In the genomic region with DNA sequence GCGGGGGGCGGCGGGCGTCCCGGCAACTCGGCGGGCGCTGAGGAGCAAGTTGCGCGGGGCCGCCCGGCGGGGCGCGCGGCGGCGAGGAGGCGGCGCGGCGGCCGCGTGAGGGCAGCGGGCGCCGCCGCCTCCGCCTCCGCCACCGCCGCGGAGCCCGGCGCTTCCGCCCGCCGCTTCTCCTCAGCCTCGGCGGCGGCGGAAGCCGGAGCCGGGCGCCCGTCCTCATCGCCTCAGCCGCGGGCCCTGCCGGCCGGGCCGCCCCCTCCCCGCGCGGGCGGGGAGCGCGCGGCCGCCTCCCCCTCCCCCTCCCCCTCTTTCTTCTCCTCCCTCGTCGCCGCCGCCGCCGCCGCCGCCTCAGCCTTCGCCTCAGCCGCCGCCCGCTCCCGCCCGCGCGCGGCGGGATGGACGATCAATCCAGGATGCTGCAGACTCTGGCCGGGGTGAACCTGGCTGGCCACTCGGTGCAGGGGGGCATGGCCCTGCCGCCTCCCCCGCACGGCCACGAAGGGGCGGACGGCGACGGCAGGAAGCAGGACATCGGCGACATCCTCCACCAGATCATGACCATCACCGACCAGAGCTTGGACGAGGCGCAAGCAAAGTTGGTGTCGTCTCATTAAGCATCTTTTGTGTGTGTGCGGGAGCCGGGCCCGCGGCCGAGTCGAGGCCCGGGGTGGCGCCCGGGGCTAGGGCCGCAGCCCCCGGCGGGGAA, we compare ENCODE assay signal across 8 cellular contexts. TPM values are rescaled to one million over a fixed set of nuclear protein-coding genes. Genes with fewer than 3 reads are reported as not detected.
DNase-seq lines count a peak whose midpoint lies in the region; ATAC-seq and TF ChIP-seq lines count a peak whose summit lies in the region.

A gene (plus strand): TSS at position 321 of the 712 bp plus-strand sequence.

- peak within 1 kb of the TSS; percentile 72 for H3K4me3 ChIP-seq in Jurkat, Clone E6-1 (ENCODE audit: low read length)
- H3K4me3 ChIP-seq in WERI-Rb-1 (ENCODE audit: low read depth, low read length) = peak within 1 kb of the TSS; percentile 73

- H3K9me3 Mint-ChIP-seq in Calu3 (ENCODE audit: low read depth, unreplicated experiment) = no peaks in the 10 kb centered on the region

- H3K27me3 Mint-ChIP-seq in Calu3 (ENCODE audit: unreplicated experiment) = no peaks in the 10 kb centered on the region

- peaks cover 15% of the 10 kb centered on the region for H3K36me3 Mint-ChIP-seq in Calu3 (ENCODE audit: insufficient read depth, unreplicated experiment)

- peak within 1 kb of the TSS; percentile 81 for H3K4me3 Mint-ChIP-seq in Calu3 (ENCODE audit: low read depth, unreplicated experiment)

- no peak for TF ChIP-seq CTCF in Calu3 (IDR thresholded peaks at IDR 0.05; ENCODE audit: unreplicated experiment)
- TF ChIP-seq CTCF in WERI-Rb-1 (IDR thresholded peaks at IDR 0.05; ENCODE audit: low read depth, low read length) = 0 out of 2 replicates have a peak, but pooled peaks have one; percentile 2

- BruUV-seq in Calu3 (replicated peaks; lab: Mats Ljungman, UMichigan) = no TSS peak

- CTCF ChIA-PET in Calu3 (lab: Charles Lee) = no interaction called here

- ATAC-seq in GM21423 (IDR thresholded peaks at IDR 0.05; ENCODE audit: unreplicated experiment) = peak; percentile 20

- H3K27ac ChIP-seq in WERI-Rb-1 = peak within 1 kb of the TSS; percentile 96
- peak within 1 kb of the TSS; percentile 86 for H3K27ac ChIP-seq in layer of hippocampus (ENCODE audit: low read depth, low read length)

- no peaks in the 10 kb centered on the region for H3K27me3 ChIP-seq in WERI-Rb-1 (ENCODE audit: insufficient read depth, low read depth, severe bottlenecking)
- H3K27me3 ChIP-seq in layer of hippocampus (ENCODE audit: control insufficient read depth, insufficient read depth, low read length) = no peaks in the 10 kb centered on the region

- no peaks in the 10 kb centered on the region for H3K4me1 Mint-ChIP-seq in Calu3 (ENCODE audit: low read depth, unreplicated experiment)

- no peaks in the 10 kb centered on the region for H3K9me3 ChIP-seq in WERI-Rb-1 (ENCODE audit: severe bottlenecking)

- DNase-seq in Calu3 = peak; percentile 30
- peak; percentile 10 for DNase-seq in Jurkat, Clone E6-1 (ENCODE audit: low read depth, low spot score)
- DNase-seq in WERI-Rb-1 = peak; percentile 75
- DNase-seq in cerebellar cortex (ENCODE audit: low spot score) = peak; percentile 17
- peak; percentile 45 to 52 for DNase-seq in stimulated activated CD4-positive, alpha-beta T cell treated with anti-CD3 and anti-CD28 coated beads, Interleukin-2, amount 100 ng/mL, for 24 hours
- no peak for DNase-seq in NCI-H446 treated with DMSO at 0.1 percent for 48 hours (lab: John Stamatoyannopoulos, UW)

- H3K27ac Mint-ChIP-seq in Calu3 (ENCODE audit: unreplicated experiment) = peak within 1 kb of the TSS; percentile 85

- H3K36me3 ChIP-seq in WERI-Rb-1 = peaks cover 26% of the 10 kb centered on the region

- intact Hi-C loops in Calu3 (cut with micrococcal nuclease; ENCODE audit: unreplicated experiment) = no loop called here

RNA-seq across cellular contexts. Expression of the gene that starts here (rescaled TPM):
- 4.3 and 8.0 TPM in 2 replicates for total RNA-seq in Calu3 (2022)
- polyA plus RNA-seq in Jurkat, Clone E6-1 (2012; ENCODE audit: insufficient read depth, insufficient read length) = 18.6 TPM
